In genomic region chr13:63351081-63351480, GRCh38 we compare ENCODE assay signal across 32 cellular contexts.
"Had no signal": no experiment of that assay in that cellular context is flagged by ENCODE, and none has a peak within 500 bp of the region (broad histone marks: within the 10 kb centered on the region; RNA-seq: fewer than 3 reads in every experiment).

No MANE protein-coding gene starts in this region.

- FAIRE-seq: colon, endometrium, frontal cortex, keratinocyte, pancreas, urothelium cell line had no signal

- H3K9me3 ChIP-seq: breast epithelium, esophagus squamous epithelium, pancreas, psoas muscle, right atrium auricular region, testis had no signal

- H3K9me3 Mint-ChIP-seq: nephron progenitor cell had no signal

- H3K36me3 Mint-ChIP-seq: mesothelial cell of epicardium, naive B cell had no signal

- H3K4me1 ChIP-seq: breast epithelium, esophagus squamous epithelium, pancreas, psoas muscle, right atrium auricular region, spleen, testis, transverse colon had no signal

- ATAC-seq: activated CD8-positive, alpha-beta T cell treated with anti-CD3 and anti-CD28 coated beads for 36 hours; activated naive CD8-positive, alpha-beta T cell treated with anti-CD3 and anti-CD28 coated beads, Interleukin-2, amount 50 U/mL, for 24 hours; activated T-cell treated with anti-CD3 and anti-CD28 coated beads, Interleukin-2, amount 50 U/mL, for 4 hours; activated T-helper 17 cell treated with anti-CD3 and anti-CD28 coated beads, Interleukin-2, amount 50 U/mL, for 72 hours; left cardiac atrium; left ventricle myocardium superior; pancreas; psoas muscle had no signal

- H3K4me3 ChIP-seq: breast epithelium, esophagus squamous epithelium, pancreas, psoas muscle, right atrium auricular region, spleen, testis, transverse colon had no signal

- H3K36me3 ChIP-seq: esophagus squamous epithelium, pancreas, right atrium auricular region, spleen, transverse colon had no signal

- H3K4me3 Mint-ChIP-seq: activated B cell treated with CpG ODN at 0.5 μM for 24 hours; activated CD8-positive, alpha-beta T cell treated with anti-CD3 and anti-CD28 coated beads for 36 hours; activated naive CD8-positive, alpha-beta T cell treated with anti-CD3 and anti-CD28 coated beads, Interleukin-2, amount 50 U/mL, for 24 hours; activated T-cell treated with anti-CD3 and anti-CD28 coated beads, Interleukin-2, amount 50 U/mL, for 4 hours; activated T-helper 17 cell treated with anti-CD3 and anti-CD28 coated beads, Interleukin-2, amount 50 U/mL, for 72 hours; central memory CD8-positive, alpha-beta T cell; mesothelial cell of epicardium; naive B cell; nephron progenitor cell; T-helper 2 cell treated with Interferon-gamma antibody and Interleukin-4, amounts not matched to agents 5 μg/mL and 100 μg/mL, for 36 hours had no signal

- H3K27ac ChIP-seq: breast epithelium, epithelial cell of prostate, esophagus squamous epithelium, pancreas, psoas muscle, right atrium auricular region, spleen, testis, transverse colon had no signal

- H3K27me3 Mint-ChIP-seq: activated B cell treated with CpG ODN at 0.5 μM for 24 hours; activated CD8-positive, alpha-beta T cell treated with anti-CD3 and anti-CD28 coated beads for 36 hours; activated naive CD8-positive, alpha-beta T cell treated with anti-CD3 and anti-CD28 coated beads, Interleukin-2, amount 50 U/mL, for 24 hours; activated T-helper 17 cell treated with anti-CD3 and anti-CD28 coated beads, Interleukin-2, amount 50 U/mL, for 72 hours; central memory CD8-positive, alpha-beta T cell; naive B cell had no signal

- H3K4me1 Mint-ChIP-seq: activated B cell treated with CpG ODN at 0.5 μM for 24 hours; activated naive CD8-positive, alpha-beta T cell treated with anti-CD3 and anti-CD28 coated beads, Interleukin-2, amount 50 U/mL, for 24 hours; activated T-helper 17 cell treated with anti-CD3 and anti-CD28 coated beads, Interleukin-2, amount 50 U/mL, for 72 hours; central memory CD8-positive, alpha-beta T cell; mesothelial cell of epicardium; naive B cell had no signal

- H3K27me3 ChIP-seq: breast epithelium, esophagus squamous epithelium, pancreas, right atrium auricular region, spleen, testis, transverse colon had no signal

- DNase-seq: activated B cell treated with CpG ODN at 0.5 μM for 24 hours; activated CD4-positive, alpha-beta T cell treated with anti-CD3 and anti-CD28 coated beads, Interleukin-2, amount 50 U/mL, for 1 hour; activated CD8-positive, alpha-beta T cell treated with anti-CD3 and anti-CD28 coated beads for 36 hours; activated gamma-delta T cell treated with Interleukin-2 at 50 U/mL for 16 hours; activated naive CD4-positive, alpha-beta T cell treated with anti-CD3 and anti-CD28 coated beads, Interleukin-2, amount 50 U/mL, for 16 hours; activated naive CD8-positive, alpha-beta T cell treated with anti-CD3 and anti-CD28 coated beads, Interleukin-2, amount 50 U/mL, for 24 hours; activated T-cell treated with anti-CD3 and anti-CD28 coated beads, Interleukin-2, amount 50 U/mL, for 4 hours; effector CD8-positive, alpha-beta T cell; esophagus squamous epithelium; left cardiac atrium; left ventricle myocardium superior; naive B cell; nephron progenitor cell; pancreas; psoas muscle; spleen; stimulated activated naive CD4-positive, alpha-beta T cell; T-helper 1 cell; testis; transverse colon had no signal

- H3K27ac Mint-ChIP-seq: activated B cell treated with CpG ODN at 0.5 μM for 24 hours; activated CD8-positive, alpha-beta T cell treated with anti-CD3 and anti-CD28 coated beads for 36 hours; activated naive CD8-positive, alpha-beta T cell treated with anti-CD3 and anti-CD28 coated beads, Interleukin-2, amount 50 U/mL, for 24 hours; activated T-helper 17 cell treated with anti-CD3 and anti-CD28 coated beads, Interleukin-2, amount 50 U/mL, for 72 hours; mesothelial cell of epicardium; naive B cell; nephron progenitor cell; T-helper 2 cell treated with Interferon-gamma antibody and Interleukin-4, amounts not matched to agents 5 μg/mL and 100 μg/mL, for 36 hours had no signal
